In genomic region chr15:77099741-77100463, GRCh38 we compare ENCODE assay signal across 31 cellular contexts.
"Had no signal": no experiment of that assay in that cellular context is flagged by ENCODE, and none has a peak within 500 bp of the region (broad histone marks: within the 10 kb centered on the region; RNA-seq: fewer than 3 reads in every experiment).

No MANE protein-coding gene starts in this region.

- H3K9me3 Mint-ChIP-seq: dendritic cell treated with granulocyte-macrophage colony-stimulating factor and Interleukin-4, amounts not matched to agents 40 ng/mL and 50 ng/mL, for 4 days; endodermal cell; naive thymus-derived CD8-positive, alpha-beta T cell; nephron progenitor cell; stimulated activated naive CD8-positive, alpha-beta T cell treated with anti-CD3 and anti-CD28 coated beads, Interleukin-15, amount 100 ng/mL, for 72 hours had no signal

- FAIRE-seq: islet of Langerhans had no signal

- H3K4me2 ChIP-seq: hepatocyte had no signal

- DNase-seq: colonic mucosa; effector CD8-positive, alpha-beta T cell; endodermal cell; foreskin keratinocyte; heart left ventricle; left cardiac atrium; left lung; mesendoderm; midbrain; naive thymus-derived CD8-positive, alpha-beta T cell; nephron progenitor cell; occipital lobe; ovary; posterior cingulate gyrus; psoas muscle; right cardiac atrium; stimulated activated CD4-positive, alpha-beta T cell treated with anti-CD3 and anti-CD28 coated beads, Interleukin-15, amount 100 ng/mL, for 24 hours; stimulated activated CD4-positive, alpha-beta T cell treated with anti-CD3 and anti-CD28 coated beads, Interleukin-2, amount 100 ng/mL, for 48 hours; stimulated activated naive CD4-positive, alpha-beta T cell; stimulated activated naive CD8-positive, alpha-beta T cell treated with anti-CD3 and anti-CD28 coated beads, Interleukin-15, amount 100 ng/mL, for 72 hours; transverse colon; upper lobe of right lung had no signal

- H3K36me3 Mint-ChIP-seq: naive thymus-derived CD8-positive, alpha-beta T cell had no signal

- H3K27me3 ChIP-seq: colonic mucosa, gastroesophageal sphincter, heart left ventricle, hepatocyte, left lung, ovary, suprapubic skin, transverse colon, upper lobe of right lung, vagina had no signal

- H3K4me1 Mint-ChIP-seq: stimulated activated naive CD8-positive, alpha-beta T cell treated with anti-CD3 and anti-CD28 coated beads, Interleukin-15, amount 100 ng/mL, for 72 hours had no signal

- H3K4me3 Mint-ChIP-seq: dendritic cell treated with granulocyte-macrophage colony-stimulating factor and Interleukin-4, amounts not matched to agents 40 ng/mL and 50 ng/mL, for 4 days; endodermal cell; nephron progenitor cell; stimulated activated naive CD8-positive, alpha-beta T cell treated with anti-CD3 and anti-CD28 coated beads, Interleukin-15, amount 100 ng/mL, for 72 hours had no signal

- H3K27ac Mint-ChIP-seq: dendritic cell treated with granulocyte-macrophage colony-stimulating factor and Interleukin-4, amounts not matched to agents 40 ng/mL and 50 ng/mL, for 4 days; endodermal cell; nephron progenitor cell; stimulated activated naive CD8-positive, alpha-beta T cell treated with anti-CD3 and anti-CD28 coated beads, Interleukin-15, amount 100 ng/mL, for 72 hours had no signal

- H3K79me2 ChIP-seq: hepatocyte had no signal

- ATAC-seq: esophagus mucosa; foreskin keratinocyte; gastroesophageal sphincter; heart left ventricle; left cardiac atrium; left lung; naive thymus-derived CD8-positive, alpha-beta T cell; psoas muscle; right cardiac atrium; stimulated activated naive CD8-positive, alpha-beta T cell treated with anti-CD3 and anti-CD28 coated beads, Interleukin-15, amount 100 ng/mL, for 72 hours had no signal

- H2AFZ ChIP-seq: hepatocyte had no signal

- H3K36me3 ChIP-seq: colonic mucosa, gastroesophageal sphincter, heart left ventricle, left lung, ovary, suprapubic skin, transverse colon, upper lobe of right lung, vagina had no signal

- H3K27me3 Mint-ChIP-seq: dendritic cell treated with granulocyte-macrophage colony-stimulating factor and Interleukin-4, amounts not matched to agents 40 ng/mL and 50 ng/mL, for 4 days; stimulated activated naive CD8-positive, alpha-beta T cell treated with anti-CD3 and anti-CD28 coated beads, Interleukin-15, amount 100 ng/mL, for 72 hours had no signal

- H3K27ac ChIP-seq: colonic mucosa, epithelial cell of prostate, foreskin keratinocyte, gastroesophageal sphincter, heart left ventricle, hepatocyte, left lung, ovary, psoas muscle, skin epidermis, suprapubic skin, transverse colon, upper lobe of right lung, vagina had no signal

- H3K4me1 ChIP-seq: colonic mucosa, foreskin keratinocyte, left lung, psoas muscle, transverse colon had no signal

- H3K4me3 ChIP-seq: colonic mucosa, gastroesophageal sphincter, heart left ventricle, hepatocyte, left lung, ovary, psoas muscle, skin epidermis, suprapubic skin, transverse colon, upper lobe of right lung, vagina had no signal

- H3K9me3 ChIP-seq: colonic mucosa, gastroesophageal sphincter, heart left ventricle, left lung, ovary, psoas muscle, suprapubic skin, transverse colon, upper lobe of right lung, vagina had no signal
